In the genomic region with DNA sequence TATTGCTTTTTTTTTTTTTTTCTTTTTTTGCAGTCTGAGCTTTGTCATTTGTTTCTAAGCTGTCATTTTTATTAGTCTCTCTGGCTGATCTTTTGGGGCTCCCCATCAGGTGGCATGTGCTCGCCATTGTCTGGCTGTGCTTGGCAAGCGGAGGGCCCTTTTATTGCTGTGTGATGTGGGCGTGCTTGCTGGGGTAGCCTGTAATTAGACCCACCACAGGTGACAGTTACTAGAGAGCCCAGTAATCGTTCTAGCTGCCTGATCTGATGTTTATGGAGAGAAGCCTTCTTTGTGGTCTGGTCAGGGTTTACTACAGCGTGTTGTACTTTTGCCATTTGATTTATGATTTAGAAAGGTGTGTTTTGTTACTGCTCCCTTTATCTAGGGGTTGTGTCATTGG, we compare ENCODE assay signal across 17 cellular contexts.
DNase-seq lines count a peak whose midpoint lies in the region; ATAC-seq lines count a peak whose summit lies in the region.
"Had no signal": no experiment of that assay in that cellular context is flagged by ENCODE, and none has a peak within 500 bp of the region (broad histone marks: within the 10 kb centered on the region; RNA-seq: fewer than 3 reads in every experiment).

No MANE protein-coding gene starts in this region.

- DNase-seq in DMS153 (lab: John Stamatoyannopoulos, UW) (peak; percentile 86), NCI-H1417 treated with DMSO at 0.1 percent for 48 hours (lab: John Stamatoyannopoulos, UW) (peak; percentile 100), NCI-H345 (lab: John Stamatoyannopoulos, UW) (peak; percentile 90), left colon (no peak), HPDE6-E6E7 (ENCODE audit: extremely low spot score) (no peak), putamen (ENCODE audit: low spot score) (no peak)
- no peak for DNase-seq in effector CD8-positive, alpha-beta T cell (lab: John Stamatoyannopoulos, UW)
- DNase-seq: activated CD8-positive, alpha-beta memory T cell treated with anti-CD3 and anti-CD28 coated beads for 24 hours; endodermal cell; HFFc6; KBM-7; NCI-H82; stimulated activated CD4-positive, alpha-beta T cell treated with anti-CD3 and anti-CD28 coated beads, Interleukin-12 subunit alpha, Interleukin-12 subunit beta, amount 100 ng/mL, for 4 hours; T-helper 9 cell had no signal

- peak; percentile 21 for ATAC-seq in left colon
- ATAC-seq in HG03097 (IDR thresholded peaks at IDR 0.05; ENCODE audit: low FRiP score, unreplicated experiment) = no peak
- ATAC-seq: activated naive CD4-positive, alpha-beta T cell treated with anti-CD3 and anti-CD28 coated beads, Interleukin-2, amount 50 U/mL, for 72 hours; left lobe of liver had no signal

- intact Hi-C loops in left colon (cut with DNase I, micrococcal nuclease) = no loop called here

Comparison
In these comparisons a context has a peak if more than half of its experiments do, and no peak if none do; other contexts are left out.
1. DNase-seq: peak in DMS153 (single experiment), NCI-H1417 treated with DMSO at 0.1 percent for 48 hours (single experiment) and NCI-H345 (single experiment); none in left colon (0 of 2), HPDE6-E6E7 (single experiment), putamen (single experiment) and effector CD8-positive, alpha-beta T cell (single experiment).